7 cellular contexts compared by ENCODE assay signal in the genomic region with DNA sequence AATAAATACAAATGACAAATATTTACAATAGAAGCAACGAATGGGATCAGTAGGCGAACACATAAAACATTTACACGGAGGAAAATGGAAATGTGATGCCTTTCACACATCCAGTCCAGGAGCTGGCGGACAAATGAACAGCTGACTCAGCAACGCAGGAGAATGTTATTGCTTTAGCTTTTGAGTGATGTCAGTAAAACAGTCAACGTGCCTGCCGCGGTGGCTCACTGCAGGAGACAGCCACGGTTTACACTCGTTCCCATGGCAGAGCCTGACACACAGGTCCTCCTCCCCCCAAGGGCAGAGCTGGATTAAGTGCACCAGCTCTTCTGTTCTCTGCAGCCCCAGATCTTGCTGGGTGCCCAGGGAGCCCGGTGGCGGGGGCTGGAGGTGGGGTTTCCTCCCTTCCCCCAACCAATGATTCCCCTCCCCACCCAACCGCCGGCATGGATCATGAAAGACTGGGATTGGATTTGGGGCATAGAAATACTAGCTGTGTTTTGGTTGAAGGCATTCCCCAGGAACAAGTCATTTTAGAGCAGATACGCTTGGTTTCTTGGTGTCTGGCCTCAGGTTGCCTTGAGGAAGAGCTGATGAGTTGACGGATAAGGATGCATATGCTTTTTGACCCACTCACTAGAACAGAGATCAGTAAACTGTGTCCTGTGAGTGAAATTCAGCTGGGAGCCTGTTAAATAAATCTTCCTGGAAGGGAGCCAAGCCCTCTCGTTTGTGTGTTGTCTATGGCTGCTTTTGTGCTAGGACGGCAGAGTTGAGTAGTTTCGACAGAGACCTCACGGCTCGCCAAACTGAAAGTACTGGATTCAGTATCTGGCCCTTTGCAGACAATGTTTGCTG. TPM values are rescaled to one million over a fixed set of nuclear protein-coding genes. Genes with fewer than 3 reads are reported as not detected.
A peak's percentile ranks its signal among the peaks of the same experiment; 100 is the strongest.
DNase-seq lines count a peak whose midpoint lies in the region; ATAC-seq and TF ChIP-seq lines count a peak whose summit lies in the region.

No MANE protein-coding gene starts in this region.

- no peaks in the 10 kb centered on the region; the same call in 1 of the 2 replicates for H3K27me3 ChIP-seq in HUES64 (ENCODE audit: insufficient read depth, low read length)
- no peaks in the 10 kb centered on the region for H3K27me3 ChIP-seq in hepatocyte

- peak overlapping the region; percentile 59 for H3K27ac ChIP-seq in HUES64 (ENCODE audit: low read depth, low read length)
- H3K27ac ChIP-seq in hepatocyte = peak overlapping the region; percentile 81

- peak; percentile 38 for DNase-seq in SW480 (ENCODE audit: low spot score)
- DNase-seq in hepatocyte (ENCODE audit: low spot score) = peak; percentile 84
- DNase-seq in stromal cell of bone marrow (ENCODE audit: low read depth) = peak; percentile 72
- DNase-seq in epidermal melanocyte (ENCODE audit: insufficient read length, low spot score) = no peak

- H3K79me2 ChIP-seq in hepatocyte = no peaks in the 10 kb centered on the region

- peak overlapping the region; percentile 70 for H3K4me2 ChIP-seq in hepatocyte

- ATAC-seq in GM19035 (IDR thresholded peaks at IDR 0.05; ENCODE audit: unreplicated experiment) (no peak), GM21619 (IDR thresholded peaks at IDR 0.05; ENCODE audit: unreplicated experiment) (no peak)

- H3K36me3 ChIP-seq in HUES64 (ENCODE audit: insufficient read depth, low read length) (peaks cover 36% of the 10 kb centered on the region), hepatocyte (replicated peaks; ENCODE audit: insufficient read depth, low read depth) (no peaks in the 10 kb centered on the region)

- WGBS in HUES64 = 65% methylated on average over 19 of the region's 21 CpGs
- WGBS in hepatocyte (ENCODE audit: low lambda C conversion rate, missing lambda C conversion rate) = 27% methylated on average over 17 of the region's 21 CpGs

- no peak for TF ChIP-seq CTCF in hepatocyte (IDR thresholded peaks at IDR 0.05; ENCODE audit: poor library complexity)

- H2AFZ ChIP-seq in hepatocyte = no peak overlapping the region

- H3K9me2 ChIP-seq in hepatocyte (replicated peaks; ENCODE audit: insufficient read depth) = no peaks in the 10 kb centered on the region

- H3K4me1 ChIP-seq in HUES64 (ENCODE audit: insufficient read depth, low read length) (peaks cover 28% of the 10 kb centered on the region), hepatocyte (ENCODE audit: insufficient read depth) (peaks cover 34% of the 10 kb centered on the region)

- H4K20me1 ChIP-seq in hepatocyte (ENCODE audit: insufficient read depth, poor library complexity, severe bottlenecking) = no peaks in the 10 kb centered on the region

- H3K4me3 ChIP-seq in HUES64 (ENCODE audit: low read length) = no peak overlapping the region
- H3K4me3 ChIP-seq in hepatocyte = no peak overlapping the region

- no peaks in the 10 kb centered on the region for H3K9me3 ChIP-seq in HUES64 (ENCODE audit: insufficient read depth, low read depth, low read length)
- no peaks in the 10 kb centered on the region for H3K9me3 ChIP-seq in hepatocyte (ENCODE audit: low read depth)

- H3K9ac ChIP-seq in HUES64 (ENCODE audit: low read depth, low read length) = peak overlapping the region; percentile 29; the same call in 1 of the 2 replicates

RNA-seq across cellular contexts. Expression of a gene that starts 12.5 kb away (rescaled TPM):
- 13.6 TPM for polyA plus RNA-seq in HUES64 (2013, experiment 1 of 2)
- polyA plus RNA-seq in HUES64 (2013, experiment 2 of 2) = 14.5 TPM
- total RNA-seq in hepatocyte = 26.6 and 28.6 TPM in 2 replicates
- 27.8 and 38.8 TPM in 2 replicates for polyA plus RNA-seq in hepatocyte
